Comparison of ENCODE assay signal across 19 cellular contexts in genomic region chr3:30401971-30402370, GRCh38.
DNase-seq lines count a peak whose midpoint lies in the region; ATAC-seq and TF ChIP-seq lines count a peak whose summit lies in the region.
"Had no signal": no experiment of that assay in that cellular context is flagged by ENCODE, and none has a peak within 500 bp of the region (broad histone marks: within the 10 kb centered on the region; RNA-seq: fewer than 3 reads in every experiment).

No MANE protein-coding gene starts in this region.

- intact Hi-C loops in heart right ventricle (cut with DNase I) = no loop called here

- no peak for TF ChIP-seq CTCF in AG09319 (IDR thresholded peaks at IDR 0.05; ENCODE audit: low read depth, low read length)
- TF ChIP-seq CTCF in HFFc6 (IDR thresholded peaks at IDR 0.05) = no peak
- TF ChIP-seq CTCF in heart right ventricle (IDR thresholded peaks at IDR 0.05) = no peak
- no peak for TF ChIP-seq CTCF in Peyer's patch (IDR thresholded peaks at IDR 0.05)

- H3K4me1 ChIP-seq in heart right ventricle = peaks cover 0 to 42% (median 29%) of the 10 kb centered on the region in 9 donors
- H3K4me1 ChIP-seq in Peyer's patch = peaks cover 0 to 4% (median 0%) of the 10 kb centered on the region in 4 donors
- H3K4me1 ChIP-seq in SJCRH30 = no peaks in the 10 kb centered on the region
- H3K4me1 ChIP-seq: left lung had no signal

- no peak overlapping the region for H3K4me3 Mint-ChIP-seq in HFFc6
- H3K4me3 Mint-ChIP-seq in activated T-cell treated with anti-CD3 and anti-CD28 coated beads, Interleukin-2, amount 50 U/mL, for 24 hours = no peak overlapping the region
- H3K4me3 Mint-ChIP-seq: activated CD4-positive, alpha-beta T cell treated with anti-CD3 and anti-CD28 coated beads, Interleukin-2, amount 10 ng/mL, durations not matched to agents 24 days and 14 days; naive B cell had no signal

- H3K27me3 ChIP-seq in heart right ventricle = no peaks in the 10 kb centered on the region
- H3K27me3 ChIP-seq in Peyer's patch = no peaks in the 10 kb centered on the region
- H3K27me3 ChIP-seq in SJCRH30 = no peaks in the 10 kb centered on the region
- H3K27me3 ChIP-seq: BLaER1, left lung, upper lobe of left lung had no signal

- peak overlapping the region in 6 of 10 donors; percentile 0 to 49 (median 16) for H3K27ac ChIP-seq in heart right ventricle
- no peak overlapping the region for H3K27ac ChIP-seq in Peyer's patch
- H3K27ac ChIP-seq in SJCRH30 = no peak overlapping the region
- H3K27ac ChIP-seq: BLaER1 had no signal

- no peaks in the 10 kb centered on the region for H3K9me3 Mint-ChIP-seq in HFFc6
- H3K9me3 Mint-ChIP-seq in activated T-cell treated with anti-CD3 and anti-CD28 coated beads, Interleukin-2, amount 50 U/mL, for 24 hours = no peaks in the 10 kb centered on the region

- peak in 7 of 8 donors; percentile 56 to 84 (median 76) for ATAC-seq in heart right ventricle
- ATAC-seq: left lung had no signal

- H3K36me3 Mint-ChIP-seq in HFFc6 (ENCODE audit: low read depth) = 0 out of 2 replicates have a peak, but pooled peaks cover 5% of the 10 kb centered on the region
- H3K36me3 Mint-ChIP-seq in activated T-cell treated with anti-CD3 and anti-CD28 coated beads, Interleukin-2, amount 50 U/mL, for 24 hours (ENCODE audit: low read depth) = no peaks in the 10 kb centered on the region
- H3K36me3 Mint-ChIP-seq: naive B cell had no signal

- H3K4me3 ChIP-seq in heart right ventricle (no peak overlapping the region), Peyer's patch (no peak overlapping the region), SJCRH30 (no peak overlapping the region)
- H3K4me3 ChIP-seq: BLaER1, left lung, upper lobe of left lung had no signal

- peak overlapping the region; percentile 52 for H3K27ac Mint-ChIP-seq in HFFc6
- H3K27ac Mint-ChIP-seq in activated T-cell treated with anti-CD3 and anti-CD28 coated beads, Interleukin-2, amount 50 U/mL, for 24 hours = no peak overlapping the region
- H3K27ac Mint-ChIP-seq: activated CD4-positive, alpha-beta T cell treated with anti-CD3 and anti-CD28 coated beads, Interleukin-2, amount 10 ng/mL, durations not matched to agents 24 days and 14 days had no signal

- TF ChIP-seq POLR2A in Peyer's patch (IDR thresholded peaks at IDR 0.05) = no peak

- peaks cover 45% of the 10 kb centered on the region for H3K4me1 Mint-ChIP-seq in HFFc6 (ENCODE audit: low read depth)
- peaks cover 9% of the 10 kb centered on the region for H3K4me1 Mint-ChIP-seq in activated T-cell treated with anti-CD3 and anti-CD28 coated beads, Interleukin-2, amount 50 U/mL, for 24 hours (ENCODE audit: low read depth)

- H3K27me3 Mint-ChIP-seq in HFFc6 (ENCODE audit: insufficient read depth) = no peaks in the 10 kb centered on the region
- no peaks in the 10 kb centered on the region for H3K27me3 Mint-ChIP-seq in activated T-cell treated with anti-CD3 and anti-CD28 coated beads, Interleukin-2, amount 50 U/mL, for 24 hours
- H3K27me3 Mint-ChIP-seq: naive B cell had no signal

- H3K9me3 ChIP-seq in heart right ventricle (peaks cover 0 to 4% (median 0%) of the 10 kb centered on the region in 11 donors), Peyer's patch (no peaks in the 10 kb centered on the region), SJCRH30 (replicated peaks) (no peaks in the 10 kb centered on the region)
- H3K9me3 ChIP-seq: BLaER1, left lung, upper lobe of left lung had no signal

- DNase-seq in AG09319 (ENCODE audit: extremely low read depth, low read depth) (peak; percentile 16), HFFc6 (peak; percentile 62), brain pericyte (ENCODE audit: low read depth, low spot score) (peak; percentile 15), heart right ventricle (peak in 1 of 2 donors; percentile 14), Peyer's patch (no peak), SJCRH30 (no peak), mesenteric fat pad (ENCODE audit: low spot score) (no peak)
- DNase-seq in activated T-cell treated with anti-CD3 and anti-CD28 coated beads, Interleukin-2, amount 50 U/mL, for 24 hours = no peak
- DNase-seq: activated CD4-positive, alpha-beta T cell treated with anti-CD3 and anti-CD28 coated beads, Interleukin-2, amount 10 ng/mL, durations not matched to agents 24 days and 14 days; activated T-cell treated with anti-CD3 and anti-CD28 coated beads, Interleukin-2, amount 50 U/mL, for 48 hours; effector CD8-positive, alpha-beta T cell; left lung; naive B cell; NCI-H1105 treated with DMSO at 0.1 percent for 48 hours; NCI-H345; stimulated activated CD4-positive, alpha-beta T cell treated with anti-CD3 and anti-CD28 coated beads, Interleukin-2, amount 100 ng/mL, for 24 hours; T-helper 2 cell; upper lobe of left lung had no signal

- H3K36me3 ChIP-seq in heart right ventricle (no peaks in the 10 kb centered on the region), Peyer's patch (no peaks in the 10 kb centered on the region), SJCRH30 (no peaks in the 10 kb centered on the region)
- H3K36me3 ChIP-seq: BLaER1, left lung, upper lobe of left lung had no signal

Comparison
In these comparisons a context has a peak if more than half of its experiments do, and no peak if none do; other contexts are left out.
1. DNase-seq: peak in AG09319 (single experiment), HFFc6 (single experiment) and brain pericyte (single experiment); none in Peyer's patch (0 of 3), SJCRH30 (0 of 2), mesenteric fat pad (single experiment) and activated T-cell treated with anti-CD3 and anti-CD28 coated beads, Interleukin-2, amount 50 U/mL, for 24 hours (single experiment).
2. H3K27ac ChIP-seq: peak in heart right ventricle (6 of 10); none in Peyer's patch (0 of 4) and SJCRH30 (single experiment).